ENCODE assay signal across 1 cellular context in genomic region chr6:54020311-54020710, GRCh38.
TF ChIP-seq lines count a peak whose summit lies in the region.

No MANE protein-coding gene starts in this region.

TF ChIP-seq in IMR-90, 13 proteins besides CTCF, POLR2A, EP300 and RAD21 (continued from another document):
- no peak for TF ChIP-seq ELK1 (IDR thresholded peaks at IDR 0.05; ENCODE audit: borderline replicate concordance, low read depth, low read length)
- no peak for TF ChIP-seq NFE2L2 (IDR thresholded peaks at IDR 0.05; ENCODE audit: low read depth, low read length)
- no peak for TF ChIP-seq MAZ (IDR thresholded peaks at IDR 0.05; ENCODE audit: borderline replicate concordance, low read depth, low read length)
